In the genomic region with DNA sequence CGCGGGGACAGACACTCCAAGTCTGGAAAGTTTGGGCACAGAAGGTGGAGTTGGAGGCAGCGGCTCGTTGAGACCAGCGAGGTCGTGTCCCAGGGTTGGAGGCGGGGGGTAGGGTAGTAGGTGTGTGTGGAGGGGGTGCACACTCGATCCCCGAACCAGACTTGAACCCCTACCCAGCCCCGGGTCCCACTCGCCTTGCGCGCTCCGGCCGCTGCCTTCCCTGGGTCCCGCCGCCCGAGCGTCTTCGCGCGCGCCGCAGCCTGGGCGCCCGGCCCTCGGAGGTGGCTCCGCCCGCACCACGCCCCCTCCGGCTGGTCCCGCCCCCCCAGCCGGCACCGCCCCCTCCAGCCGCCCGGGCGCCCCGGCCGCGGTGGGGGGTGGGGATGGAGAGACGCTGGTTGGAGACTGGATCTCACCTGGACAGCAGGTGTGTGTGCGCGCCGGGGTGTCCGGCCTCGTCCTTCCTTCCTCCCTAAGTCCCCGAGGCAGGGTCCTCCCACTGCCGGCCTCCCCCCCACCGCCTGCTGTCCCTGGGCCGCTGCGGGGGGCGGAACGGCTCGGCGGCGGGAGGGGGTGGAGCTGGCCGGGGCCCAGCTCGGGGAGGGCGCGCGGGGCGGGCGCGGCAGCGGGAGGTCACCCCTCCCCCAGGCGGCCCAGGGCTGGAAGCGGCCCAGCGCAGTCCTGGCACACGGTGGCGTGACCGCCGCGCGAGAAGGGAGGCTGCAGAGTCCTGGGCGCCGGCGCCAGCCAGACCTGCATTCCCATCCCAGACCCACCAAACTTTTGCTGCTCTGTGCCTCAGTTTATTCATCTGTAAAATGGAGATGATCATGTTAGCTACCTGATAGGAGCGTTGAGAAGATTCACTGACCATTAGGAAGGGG, we compare ENCODE assay signal across 8 cellular contexts. TPM values are rescaled to one million over a fixed set of nuclear protein-coding genes. Genes with fewer than 3 reads are reported as not detected.
DNase-seq lines count a peak whose midpoint lies in the region; ATAC-seq and TF ChIP-seq lines count a peak whose summit lies in the region.

TSS of gene KANK2 (minus strand) at position 255 of the 884 bp plus-strand sequence. CDS start 3,034 bp downstream, outside the sequence.

- H3K4me3 Mint-ChIP-seq in activated CD4-positive, alpha-beta memory T cell treated with anti-CD3 and anti-CD28 coated beads, Interleukin-2, amount 10 ng/mL, durations not matched to agents 7 days and 5 days = peak within 1 kb of the TSS; percentile 65

- peaks cover 16% of the 10 kb centered on the region for H3K27me3 Mint-ChIP-seq in activated CD4-positive, alpha-beta memory T cell treated with anti-CD3 and anti-CD28 coated beads, Interleukin-2, amount 10 ng/mL, durations not matched to agents 7 days and 5 days

- TF ChIP-seq CTCF in AG04450 (IDR thresholded peaks at IDR 0.05; ENCODE audit: low read depth, low read length) = no peak
- no peak for TF ChIP-seq CTCF in lower leg skin (IDR thresholded peaks at IDR 0.05)

- no peaks in the 10 kb centered on the region for H3K36me3 Mint-ChIP-seq in activated CD4-positive, alpha-beta memory T cell treated with anti-CD3 and anti-CD28 coated beads, Interleukin-2, amount 10 ng/mL, durations not matched to agents 7 days and 5 days (ENCODE audit: low read depth)

- ATAC-seq in GM19023 (IDR thresholded peaks at IDR 0.05; ENCODE audit: unreplicated experiment) (peak; percentile 80), HG03342 (IDR thresholded peaks at IDR 0.05; ENCODE audit: unreplicated experiment) (peak; percentile 71)

- no peaks in the 10 kb centered on the region for H3K27me3 ChIP-seq in AG04450 (ENCODE audit: control insufficient read depth, insufficient read depth, low read length)
- no peaks in the 10 kb centered on the region for H3K27me3 ChIP-seq in duodenal mucosa (ENCODE audit: control insufficient read depth in 1 of 2, insufficient read depth in 2 of 2, low read length in 2 of 2)

- H3K27ac ChIP-seq in AG04450 (ENCODE audit: low read depth, low read length) (peak within 1 kb of the TSS; percentile 21), duodenal mucosa (ENCODE audit: low read depth, low read length) (peak within 1 kb of the TSS; percentile 70)

- peaks cover 5 to 17% of the 10 kb centered on the region in 2 donors for H3K4me1 ChIP-seq in duodenal mucosa (ENCODE audit: control insufficient read depth in 1 of 2, insufficient read depth in 2 of 2, low read length in 2 of 2)

- POLR2A ChIA-PET in AG04450 (lab: Yijun Ruan, JAX) = interaction anchor here (0.6 to 1.5 kb wide), 5 partner anchors 8 to 105 kb away, joined by 3 to 6 read pairs (median 3); no protein-coding TSS in a partner anchor
- POLR2A ChIA-PET in activated CD4-positive, alpha-beta memory T cell treated with anti-CD3 and anti-CD28 coated beads, Interleukin-2, amount 10 ng/mL, durations not matched to agents 7 days and 5 days (lab: Charles Lee) = interaction anchor here (0.9 to 1.5 kb wide), 2 partner anchors 43 to 84 kb away, joined by 3 to 7 read pairs; no protein-coding TSS in a partner anchor

- WGBS in lower leg skin, 2 donors = 1 to 3% methylated on average over 19 to 50 of the region's 78 CpGs

- no peak within 1 kb of the TSS for H3K27ac Mint-ChIP-seq in activated CD4-positive, alpha-beta memory T cell treated with anti-CD3 and anti-CD28 coated beads, Interleukin-2, amount 10 ng/mL, durations not matched to agents 7 days and 5 days

- peaks cover 5 to 18% of the 10 kb centered on the region in 2 donors for H3K36me3 ChIP-seq in duodenal mucosa (ENCODE audit: control insufficient read depth in 1 of 2, insufficient read depth in 2 of 2, low read length in 2 of 2)

- intact Hi-C loops in lower leg skin (cut with DNase I; ENCODE audit: low total_unique reads) = no loop called here

- peak within 1 kb of the TSS; percentile 75 to 84 for H3K9ac ChIP-seq in duodenal mucosa (ENCODE audit: low read depth in 1 of 2, low read length in 2 of 2)

- H3K4me3 ChIP-seq in AG04450 (ENCODE audit: low read depth, low read length) = peak within 1 kb of the TSS; percentile 96
- peak within 1 kb of the TSS; percentile 83 to 87 for H3K4me3 ChIP-seq in duodenal mucosa (ENCODE audit: low read depth in 1 of 2, low read length in 2 of 2)
- peak within 1 kb of the TSS; percentile 76 for H3K4me3 ChIP-seq in lower leg skin (ENCODE audit: low read depth, poor library complexity, severe bottlenecking)

- TF ChIP-seq POLR2A in lower leg skin (IDR thresholded peaks at IDR 0.05) = no peak

- CTCF ChIA-PET in AG04450 (lab: Charles Lee) = interaction anchor here (1.0 kb wide), 1 partner anchor 72 kb away, joined by 3 read pairs; no protein-coding TSS in a partner anchor
- CTCF ChIA-PET in activated CD4-positive, alpha-beta memory T cell treated with anti-CD3 and anti-CD28 coated beads, Interleukin-2, amount 10 ng/mL, durations not matched to agents 7 days and 5 days (lab: Charles Lee) = no interaction called here

- peaks cover 17% of the 10 kb centered on the region for H3K4me1 Mint-ChIP-seq in activated CD4-positive, alpha-beta memory T cell treated with anti-CD3 and anti-CD28 coated beads, Interleukin-2, amount 10 ng/mL, durations not matched to agents 7 days and 5 days

- peaks cover 9% of the 10 kb centered on the region; the same call in 1 of the 2 replicates for H3K9me3 ChIP-seq in AG04450 (ENCODE audit: control insufficient read depth, insufficient read depth, low read length)
- H3K9me3 ChIP-seq in duodenal mucosa (ENCODE audit: control insufficient read depth in 1 of 2, low read length in 2 of 2) = no peaks in the 10 kb centered on the region

- DNase-seq in AG04450 (ENCODE audit: low read depth, low spot score) (no peak), NCI-H69 (lab: John Stamatoyannopoulos, UW) (peak; percentile 99), lower leg skin (ENCODE audit: low spot score in 2 of 2) (peak; percentile 64 to 95)
- peak; percentile 78 for DNase-seq in activated CD4-positive, alpha-beta memory T cell treated with anti-CD3 and anti-CD28 coated beads, Interleukin-2, amount 10 ng/mL, durations not matched to agents 7 days and 5 days
- DNase-seq in stimulated activated CD4-positive, alpha-beta T cell treated with anti-CD3 and anti-CD28 coated beads, Interleukin-4, amount 100 ng/mL, for 4 hours = peak; percentile 54 to 77

- no peaks in the 10 kb centered on the region for H3K9me3 Mint-ChIP-seq in activated CD4-positive, alpha-beta memory T cell treated with anti-CD3 and anti-CD28 coated beads, Interleukin-2, amount 10 ng/mL, durations not matched to agents 7 days and 5 days

RNA-seq across cellular contexts. Expression of gene KANK2, which starts in this region (rescaled TPM):
- 83.2 and 147 TPM in 2 replicates for polyA plus RNA-seq in AG04450 (2011; rRNA removed)
- polyA minus RNA-seq in AG04450 (2011; rRNA and poly(A)+ RNA removed) = 104 and 195 TPM in 2 replicates
- total RNA-seq in activated CD4-positive, alpha-beta memory T cell treated with anti-CD3 and anti-CD28 coated beads, Interleukin-2, amount 10 ng/mL, durations not matched to agents 7 days and 5 days = 1 to 10 TPM; 2.3 to 2.8 TPM
- 100 to 1,000 TPM in 1 of 4 donors, 10 to 100 TPM in 3; 28.7 to 117 (median 77.7) TPM for total RNA-seq in lower leg skin

Comparison
In these comparisons a context has a peak if more than half of its experiments do, and no peak if none do; other contexts are left out.
1. RNA of gene KANK2 (total RNA-seq): 28.7 to 117 TPM in lower leg skin; 2.3 to 2.8 TPM in activated CD4-positive, alpha-beta memory T cell treated with anti-CD3 and anti-CD28 coated beads, Interleukin-2, amount 10 ng/mL, durations not matched to agents 7 days and 5 days; every median in the first group is over 4 times any median in the second.
2. Peak in every context shown above with its lines, with median percentiles within 50 percentile points of each other: H3K4me3 ChIP-seq.